9 cellular contexts compared by ENCODE assay signal in the genomic region with DNA sequence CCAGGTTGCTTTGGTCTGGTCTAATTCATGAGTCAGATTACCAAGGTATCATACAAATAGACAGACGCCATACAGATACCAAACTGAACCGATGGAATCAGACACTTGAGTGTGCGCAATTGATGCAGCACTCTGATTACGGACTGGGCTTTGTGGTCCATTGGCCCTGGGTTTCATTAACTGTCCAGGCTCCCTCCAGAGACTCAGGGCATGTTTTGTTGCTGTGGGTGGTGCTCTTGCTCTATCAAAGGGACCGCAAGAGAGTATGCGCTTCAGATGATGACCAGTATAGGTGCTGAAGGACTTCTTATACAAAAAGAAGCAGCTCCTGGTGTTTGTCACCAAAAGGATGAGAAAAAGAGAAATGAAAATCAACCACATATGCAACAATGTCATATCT. TPM values are rescaled to one million over a fixed set of nuclear protein-coding genes. Genes with fewer than 3 reads are reported as not detected.
A peak's percentile ranks its signal among the peaks of the same experiment; 100 is the strongest.
DNase-seq lines count a peak whose midpoint lies in the region; ATAC-seq and TF ChIP-seq lines count a peak whose summit lies in the region.
"Had no signal": no experiment of that assay in that cellular context is flagged by ENCODE, and none has a peak within 500 bp of the region (broad histone marks: within the 10 kb centered on the region; RNA-seq: fewer than 3 reads in every experiment).

No MANE protein-coding gene starts in this region.

- DNase-seq in DMS 273 (lab: John Stamatoyannopoulos, UW; ENCODE audit: unreplicated experiment) (peak; percentile 11), DMS 273 treated with DMSO at 0.1 percent for 48 hours (lab: John Stamatoyannopoulos, UW) (no peak), OCI-M1 (lab: John Stamatoyannopoulos, UW) (peak; percentile 32), right cardiac atrium (no peak), caudate nucleus (lab: John Stamatoyannopoulos, UW) (no peak), Peyer's patch (no peak)

- H3K27ac ChIP-seq in right cardiac atrium (ENCODE audit: low read length) (no peak overlapping the region), caudate nucleus (ENCODE audit: low read depth, low read length) (no peak overlapping the region), Peyer's patch (peak overlapping the region in 1 of 4 donors; percentile 31)
- H3K27ac ChIP-seq: 22Rv1 had no signal

- H3K9me3 ChIP-seq in right cardiac atrium (ENCODE audit: control insufficient read depth, low read length) (no peaks in the 10 kb centered on the region), Peyer's patch (no peaks in the 10 kb centered on the region)

- no peak for TF ChIP-seq CTCF in Peyer's patch (IDR thresholded peaks at IDR 0.05)

- no peaks in the 10 kb centered on the region for H3K36me3 ChIP-seq in Peyer's patch

- no peak for TF ChIP-seq POLR2A in Peyer's patch (IDR thresholded peaks at IDR 0.05)

- intact Hi-C loops in right cardiac atrium (cut with DNase I) = loop anchor here (2.0 to 10.0 kb wide), 5 partner anchors 215 to 569 kb away; no protein-coding TSS in a partner anchor

- 87% methylated on average over 6 of the region's 6 CpGs for WGBS in right cardiac atrium

- ATAC-seq in GM19467 (IDR thresholded peaks at IDR 0.05; ENCODE audit: unreplicated experiment) (peak; percentile 6), right cardiac atrium (peak; percentile 37 to 43), GM21737 (IDR thresholded peaks at IDR 0.05; ENCODE audit: unreplicated experiment) (no peak)

- H3K4me3 ChIP-seq in right cardiac atrium (ENCODE audit: low read length) = no peak overlapping the region
- no peak overlapping the region for H3K4me3 ChIP-seq in Peyer's patch

- H3K27me3 ChIP-seq in right cardiac atrium (ENCODE audit: control insufficient read depth, insufficient read depth) (no peaks in the 10 kb centered on the region), Peyer's patch (no peaks in the 10 kb centered on the region)

- H3K4me1 ChIP-seq in right cardiac atrium (ENCODE audit: control insufficient read depth, insufficient read depth, low read length) = no peaks in the 10 kb centered on the region
- H3K4me1 ChIP-seq in Peyer's patch = peaks cover 0 to 4% (median 0%) of the 10 kb centered on the region in 4 donors

RNA-seq across cellular contexts. Expression of gene ANKRD55, which starts 36.9 kb away (rescaled TPM):
- total RNA-seq in right cardiac atrium = under 1 TPM in 2 of 4 donors, not detected in 2; 0.20 to 0.21 TPM
- 0.09 TPM for polyA plus RNA-seq in right cardiac atrium
- total RNA-seq in Peyer's patch = 1 to 10 TPM in 1 of 4 donors, under 1 TPM in 1, not detected in 2; 0.80 to 8.3 TPM

Comparison
In these comparisons a context has a peak if more than half of its experiments do, and no peak if none do; other contexts are left out.
1. DNase-seq: peak in DMS 273 (single experiment) and OCI-M1 (single experiment); none in DMS 273 treated with DMSO at 0.1 percent for 48 hours (single experiment), right cardiac atrium (0 of 3), caudate nucleus (0 of 61) and Peyer's patch (0 of 3).